In the genomic region with DNA sequence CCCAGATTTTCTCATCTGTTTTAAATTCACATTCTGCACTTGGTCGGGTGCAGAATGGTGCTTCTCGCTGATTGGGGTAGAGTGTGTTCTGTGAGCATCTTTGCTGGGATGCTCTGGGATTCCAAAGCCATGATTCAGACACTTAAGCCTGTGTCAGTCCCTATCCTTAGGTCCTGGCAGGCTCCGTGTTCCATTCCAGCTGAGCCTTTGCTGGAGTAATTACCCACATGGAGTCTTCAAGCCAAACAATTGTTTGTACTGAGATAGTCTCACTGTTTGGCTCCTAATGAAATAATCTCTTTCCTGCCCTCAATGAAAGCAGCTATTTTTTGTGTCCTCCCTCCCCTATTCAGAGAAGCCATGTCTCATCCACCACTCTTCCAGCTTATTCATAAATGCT, we compare ENCODE assay signal across 9 cellular contexts. TPM values are rescaled to one million over a fixed set of nuclear protein-coding genes. Genes with fewer than 3 reads are reported as not detected.
DNase-seq lines count a peak whose midpoint lies in the region; FAIRE-seq and TF ChIP-seq lines count a peak whose summit lies in the region.
"Had no signal": no experiment of that assay in that cellular context is flagged by ENCODE, and none has a peak within 500 bp of the region (broad histone marks: within the 10 kb centered on the region; RNA-seq: fewer than 3 reads in every experiment).

No MANE protein-coding gene starts in this region.

- H3K27ac ChIP-seq in RWPE1, result peak overlapping the region; percentile 52
- peak overlapping the region in 14 of 21 experiments; percentile 22 to 96 (median 81) for H3K27ac ChIP-seq in skin epidermis

- no peak for TF ChIP-seq CTCF in RWPE1 (conservative IDR thresholded peaks at IDR 0.05; ENCODE audit: low read depth)
- no peak for TF ChIP-seq CTCF in fibroblast of mammary gland (conservative IDR thresholded peaks at IDR 0.05; ENCODE audit: control insufficient read depth, insufficient read depth, low read depth, low read length)

- TF ChIP-seq POLR2A in H54 (IDR thresholded peaks at IDR 0.05; ENCODE audit: low read depth, low read length), result no peak

- CTCF ChIA-PET in RWPE1 (lab: Yijun Ruan, JAX), result no interaction called here

- H3K4me3 ChIP-seq in fibroblast of mammary gland (ENCODE audit: control insufficient read depth, low read depth, low read length) (no peak overlapping the region), skin epidermis (no peak overlapping the region)

- DNase-seq in H54 (ENCODE audit: insufficient read length, low spot score) (peak; percentile 68), RWPE1 (ENCODE audit: low spot score) (peak; percentile 18), fibroblast of mammary gland (ENCODE audit: low read depth) (peak; percentile 89), cerebellum (ENCODE audit: low spot score) (no peak), NCI-H524 treated with DMSO at 0.1 percent for 48 hours (lab: John Stamatoyannopoulos, UW) (no peak), NCI-H128 (lab: John Stamatoyannopoulos, UW; ENCODE audit: unreplicated experiment) (no peak), HT-29 (ENCODE audit: low spot score) (no peak)
- DNase-seq: NCI-H345 had no signal

- peak; percentile 62 for FAIRE-seq in H54 (lab: Jason Lieb, UNC)

- POLR2A ChIA-PET in RWPE1 (lab: Yijun Ruan, JAX; ENCODE audit: low non-redundant PET), result no interaction called here

RNA-seq across cellular contexts. Expression of a gene that starts 18.7 kb away (rescaled TPM):
- 24.8 TPM for total RNA-seq in cerebellum
- 12.9 and 14.1 TPM in 2 replicates for total RNA-seq in HT-29 (2014; rRNA removed; shearing (Covaris generic))

RNA-seq across cellular contexts. Expression of a gene that starts 58.1 kb away (rescaled TPM):
- 16.3 TPM for total RNA-seq in cerebellum
- total RNA-seq in HT-29 (2014; rRNA removed; shearing (Covaris generic)), result 0.57 and 1.3 TPM in 2 replicates

Comparison
In these comparisons a context has a peak if more than half of its experiments do, and no peak if none do; other contexts are left out.
1. DNase-seq: peak in H54 (single experiment), RWPE1 (single experiment) and fibroblast of mammary gland (single experiment); none in cerebellum (single experiment), NCI-H524 treated with DMSO at 0.1 percent for 48 hours (single experiment), NCI-H128 (single experiment) and HT-29 (single experiment).